1 cellular context compared by ENCODE assay signal in genomic region chr10:24953350-24954074, GRCh38.
TF ChIP-seq lines count a peak whose summit lies in the region.

No MANE protein-coding gene starts in this region.

TF ChIP-seq in HepG2, 621 proteins besides CTCF, POLR2A, EP300 and RAD21 (continued from another document):
- no peak for TF ChIP-seq IKZF5 (CRISPR knock-in tag; IDR thresholded peaks at IDR 0.05)
- TF ChIP-seq ZBTB37 (CRISPR knock-in tag; IDR thresholded peaks at IDR 0.05): no peak
- TF ChIP-seq ZNF354B (CRISPR knock-in tag; IDR thresholded peaks at IDR 0.05): no peak
- TF ChIP-seq JDP2 (CRISPR knock-in tag; IDR thresholded peaks at IDR 0.05; ENCODE audit: borderline replicate concordance): no peak
- no peak for TF ChIP-seq ZFAT (CRISPR knock-in tag; conservative IDR thresholded peaks at IDR 0.05)
